15 cellular contexts compared by ENCODE assay signal in the genomic region with DNA sequence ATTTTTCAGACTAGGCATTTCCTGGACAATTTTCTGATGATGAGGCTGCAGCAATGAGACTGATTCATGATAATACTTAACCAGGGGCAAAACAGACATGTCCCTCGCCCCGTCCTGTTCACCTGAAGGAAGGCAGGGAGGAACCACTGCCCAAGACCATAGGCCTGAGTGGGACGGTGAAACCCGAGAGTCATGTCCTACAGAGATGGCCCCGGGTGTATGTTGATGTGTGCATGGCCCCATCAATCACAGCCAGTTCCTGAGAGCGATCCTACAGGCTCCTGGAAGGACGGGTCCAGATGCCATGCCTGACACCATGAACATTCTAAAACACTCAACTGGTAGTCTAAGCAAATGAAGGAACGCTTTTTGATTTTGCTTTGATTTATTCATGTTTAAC.
"Had no signal": no experiment of that assay in that cellular context is flagged by ENCODE, and none has a peak within 500 bp of the region (broad histone marks: within the 10 kb centered on the region; RNA-seq: fewer than 3 reads in every experiment).

No MANE protein-coding gene starts in this region.

- ATAC-seq: activated T-cell treated with anti-CD3 and anti-CD28 coated beads, Interleukin-2, amount 50 U/mL, for 72 hours; T-helper 17 cell had no signal

- DNase-seq: activated B cell treated with CpG ODN at 0.5 μM for 24 hours; activated CD4-positive, alpha-beta memory T cell treated with anti-CD3 and anti-CD28 coated beads for 36 hours; activated CD4-positive, alpha-beta T cell treated with anti-CD3 and anti-CD28 coated beads for 4 hours; activated effector memory CD4-positive, alpha-beta T cell treated with Interleukin-2 at 50 U/mL for 16 hours; activated naive CD4-positive, alpha-beta T cell treated with anti-CD3 and anti-CD28 coated beads for 36 hours; activated naive CD8-positive, alpha-beta T cell treated with anti-CD3 and anti-CD28 coated beads, Interleukin-2, amount 10 ng/mL, durations not matched to agents 7 days and 5 days; activated T-cell treated with anti-CD3 and anti-CD28 coated beads, Interleukin-2, amount 50 U/mL, for 72 hours; amniotic stem cell; effector CD4-positive, alpha-beta T cell; erythroblast; foreskin fibroblast; retina; stimulated activated CD4-positive, alpha-beta T cell treated with anti-CD3 and anti-CD28 coated beads, Interleukin-4, amount 100 ng/mL, for 24 hours; stimulated activated naive CD4-positive, alpha-beta T cell treated with Interleukin-2 at 50 U/mL for 16 hours; T-helper 17 cell had no signal
